In genomic region chr1:52920791-52921291, GRCh38 we compare ENCODE assay signal across 8 cellular contexts. TPM values are rescaled to one million over a fixed set of nuclear protein-coding genes. Genes with fewer than 3 reads are reported as not detected.
DNase-seq lines count a peak whose midpoint lies in the region; ATAC-seq and TF ChIP-seq lines count a peak whose summit lies in the region.

No MANE protein-coding gene starts in this region.

- WGBS in lung, 2 donors, result 33 to 52% methylated on average over 34 to 35 of the region's 35 CpGs

- H3K4me3 ChIP-seq in lung (peak overlapping the region; percentile 73), upper lobe of right lung (peak overlapping the region; percentile 67)

- intact Hi-C loops in dendritic cell treated with granulocyte-macrophage colony-stimulating factor and Interleukin-4, amounts not matched to agents 40 ng/mL and 50 ng/mL, for 4 days (cut with micrococcal nuclease), result no loop called here
- intact Hi-C loops in upper lobe of right lung (cut with DNase I), result no loop called here

- H3K9me3 Mint-ChIP-seq in activated T-cell treated with anti-CD3 and anti-CD28 coated beads, Interleukin-2, amount 50 U/mL, for 24 hours, result no peaks in the 10 kb centered on the region
- H3K9me3 Mint-ChIP-seq in dendritic cell treated with granulocyte-macrophage colony-stimulating factor and Interleukin-4, amounts not matched to agents 40 ng/mL and 50 ng/mL, for 4 days, result no peaks in the 10 kb centered on the region

- H3K4me1 ChIP-seq in lung (ENCODE audit: control insufficient read depth in 2 of 2, insufficient read depth in 2 of 2, low read length in 2 of 2) (peaks cover 0 to 6% of the 10 kb centered on the region in 2 donors), upper lobe of right lung (peaks cover under 1% of the 10 kb centered on the region)

- TF ChIP-seq CTCF in lung (IDR thresholded peaks at IDR 0.05; ENCODE audit: control extremely low read depth, extremely low read depth) (no peak), upper lobe of right lung (IDR thresholded peaks at IDR 0.05) (no peak)

- H3K27ac ChIP-seq in lung (ENCODE audit: low read depth in 1 of 2, low read length in 1 of 2), result peak overlapping the region; percentile 78 to 85
- peak overlapping the region; percentile 88 for H3K27ac ChIP-seq in upper lobe of right lung

- no peaks in the 10 kb centered on the region for H3K36me3 Mint-ChIP-seq in activated T-cell treated with anti-CD3 and anti-CD28 coated beads, Interleukin-2, amount 50 U/mL, for 24 hours (ENCODE audit: low read depth)
- no peaks in the 10 kb centered on the region for H3K36me3 Mint-ChIP-seq in dendritic cell treated with granulocyte-macrophage colony-stimulating factor and Interleukin-4, amounts not matched to agents 40 ng/mL and 50 ng/mL, for 4 days (ENCODE audit: low read depth)

- ATAC-seq in lung (ENCODE audit: insufficient read depth, low FRiP score), result peak; percentile 52
- peak; percentile 71 for ATAC-seq in upper lobe of right lung
- no peak for ATAC-seq in HG03045 (IDR thresholded peaks at IDR 0.05; ENCODE audit: unreplicated experiment)
- no peak for ATAC-seq in HG02678 (IDR thresholded peaks at IDR 0.05; ENCODE audit: unreplicated experiment)

- H3K4me1 Mint-ChIP-seq in activated T-cell treated with anti-CD3 and anti-CD28 coated beads, Interleukin-2, amount 50 U/mL, for 24 hours (ENCODE audit: low read depth), result peaks cover 32% of the 10 kb centered on the region
- peaks cover 7% of the 10 kb centered on the region for H3K4me1 Mint-ChIP-seq in dendritic cell treated with granulocyte-macrophage colony-stimulating factor and Interleukin-4, amounts not matched to agents 40 ng/mL and 50 ng/mL, for 4 days (ENCODE audit: low read depth)

- no peak for DNase-seq in activated T-cell treated with anti-CD3 and anti-CD28 coated beads, Interleukin-2, amount 50 U/mL, for 24 hours
- DNase-seq in activated T-cell treated with anti-CD3 and anti-CD28 coated beads for 4 hours (no peak), lung (ENCODE audit: low spot score) (no peak), upper lobe of right lung (peak; percentile 77)
- no peak for DNase-seq in activated CD4-positive, CD25-positive, alpha-beta regulatory T cell (lab: John Stamatoyannopoulos, UW)

- H3K36me3 ChIP-seq in lung (ENCODE audit: control insufficient read depth in 2 of 2, insufficient read depth in 2 of 2, low read length in 2 of 2) (no peaks in the 10 kb centered on the region), upper lobe of right lung (no peaks in the 10 kb centered on the region)

- no peaks in the 10 kb centered on the region for H3K27me3 Mint-ChIP-seq in activated T-cell treated with anti-CD3 and anti-CD28 coated beads, Interleukin-2, amount 50 U/mL, for 24 hours
- peaks cover 30% of the 10 kb centered on the region for H3K27me3 Mint-ChIP-seq in dendritic cell treated with granulocyte-macrophage colony-stimulating factor and Interleukin-4, amounts not matched to agents 40 ng/mL and 50 ng/mL, for 4 days

- H3K27me3 ChIP-seq in lung (ENCODE audit: control insufficient read depth, insufficient read depth) (no peaks in the 10 kb centered on the region), upper lobe of right lung (no peaks in the 10 kb centered on the region)

- H3K9me3 ChIP-seq in lung (ENCODE audit: control insufficient read depth in 2 of 2, insufficient read depth in 1 of 2, low read length in 1 of 2), result no peaks in the 10 kb centered on the region
- H3K9me3 ChIP-seq in upper lobe of right lung, result no peaks in the 10 kb centered on the region

- H3K4me3 Mint-ChIP-seq in activated T-cell treated with anti-CD3 and anti-CD28 coated beads, Interleukin-2, amount 50 U/mL, for 24 hours, result peak overlapping the region; percentile 76
- peak overlapping the region; percentile 78 for H3K4me3 Mint-ChIP-seq in dendritic cell treated with granulocyte-macrophage colony-stimulating factor and Interleukin-4, amounts not matched to agents 40 ng/mL and 50 ng/mL, for 4 days

- H3K27ac Mint-ChIP-seq in activated T-cell treated with anti-CD3 and anti-CD28 coated beads, Interleukin-2, amount 50 U/mL, for 24 hours, result peak overlapping the region; percentile 60
- peak overlapping the region; percentile 71 for H3K27ac Mint-ChIP-seq in dendritic cell treated with granulocyte-macrophage colony-stimulating factor and Interleukin-4, amounts not matched to agents 40 ng/mL and 50 ng/mL, for 4 days

RNA-seq across cellular contexts. Expression of gene ECHDC2, which starts 0.7 kb away (rescaled TPM):
- total RNA-seq in lung, result 10 to 100 TPM; 81.3 to 98.8 TPM
- 10 to 100 TPM; 26.5 to 93.5 TPM for polyA plus RNA-seq in lung
- total RNA-seq in upper lobe of right lung, result 123 TPM

RNA-seq across cellular contexts. Expression of gene SCP2, which starts 6.2 kb away (rescaled TPM):
- total RNA-seq in lung (100 to 1,000 TPM; 125 to 130 TPM), upper lobe of right lung (140 TPM)
- 100 to 1,000 TPM in 1 of 2 donors, 10 to 100 TPM in 1; 85.6 to 157 TPM for polyA plus RNA-seq in lung

Comparison
In these comparisons a context has a peak if more than half of its experiments do, and no peak if none do; other contexts are left out.
1. ATAC-seq: peak in lung (single experiment) and upper lobe of right lung (single experiment); none in HG03045 (single experiment) and HG02678 (single experiment).